Comparison of ENCODE assay signal across 28 cellular contexts in the genomic region with DNA sequence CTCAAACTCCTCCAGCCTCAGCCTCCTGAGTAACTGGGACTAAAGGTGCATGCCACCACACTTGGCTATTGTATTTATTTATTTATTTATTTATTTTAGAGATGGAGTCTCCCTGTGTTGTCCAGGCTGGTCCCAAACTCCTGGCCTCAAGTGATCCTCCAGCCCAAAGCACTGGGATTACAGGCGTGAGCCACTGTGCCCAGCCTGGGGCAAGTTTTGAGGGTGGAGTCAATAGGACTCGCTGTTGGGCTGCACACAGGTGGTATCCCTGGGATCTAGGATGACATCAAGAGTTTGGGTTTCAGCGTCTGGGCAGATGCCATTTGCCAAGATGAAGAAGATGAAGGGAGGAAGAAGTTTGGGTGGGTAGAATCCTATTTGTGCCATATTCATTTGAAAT.
"Had no signal": no experiment of that assay in that cellular context is flagged by ENCODE, and none has a peak within 500 bp of the region (broad histone marks: within the 10 kb centered on the region; RNA-seq: fewer than 3 reads in every experiment).

No MANE protein-coding gene starts in this region.

- H3K4me3 Mint-ChIP-seq: naive thymus-derived CD4-positive, alpha-beta T cell; nephron; neural progenitor cell; stimulated activated effector memory CD8-positive, alpha-beta T cell treated with anti-CD3 and anti-CD28 coated beads, Interleukin-12 subunit alpha, Interleukin-12 subunit beta, amount 100 ng/mL, for 72 hours; type B pancreatic cell had no signal

- FAIRE-seq: endothelial cell of umbilical vein, urothelium cell line had no signal

- H3K36me3 ChIP-seq: esophagus muscularis mucosa, gastroesophageal sphincter, heart left ventricle, left lung, neural progenitor cell, right atrium auricular region, stomach, tibial artery had no signal

- H3K4me3 ChIP-seq: dorsolateral prefrontal cortex, esophagus muscularis mucosa, gastroesophageal sphincter, heart left ventricle, hepatocyte, left lung, neural progenitor cell, right atrium auricular region, stomach, testis, tibial artery had no signal

- ATAC-seq: foreskin keratinocyte; gastroesophageal sphincter; heart left ventricle; left cardiac atrium; left lung; naive thymus-derived CD4-positive, alpha-beta T cell; sciatic nerve; stimulated activated effector memory CD8-positive, alpha-beta T cell treated with anti-CD3 and anti-CD28 coated beads, Interleukin-12 subunit alpha, Interleukin-12 subunit beta, amount 100 ng/mL, for 72 hours had no signal

- H3K27me3 ChIP-seq: dorsolateral prefrontal cortex, neural progenitor cell, right atrium auricular region, testis, tibial artery had no signal

- H3K9me3 ChIP-seq: gastroesophageal sphincter, left lung, right atrium auricular region, testis, tibial artery had no signal

- H3K9me3 Mint-ChIP-seq: stimulated activated effector memory CD8-positive, alpha-beta T cell treated with anti-CD3 and anti-CD28 coated beads, Interleukin-12 subunit alpha, Interleukin-12 subunit beta, amount 100 ng/mL, for 72 hours; type B pancreatic cell had no signal

- DNase-seq: effector CD8-positive, alpha-beta T cell; foreskin keratinocyte; heart left ventricle; left cardiac atrium; left lung; mesenchymal stem cell; midbrain; naive thymus-derived CD4-positive, alpha-beta T cell; stimulated activated CD4-positive, alpha-beta T cell treated with anti-CD3 and anti-CD28 coated beads, Interleukin-2, amount 100 ng/mL, for 24 hours; stimulated activated CD4-positive, alpha-beta T cell treated with anti-CD3 and anti-CD28 coated beads, Interleukin-4, amount 100 ng/mL, for 24 hours; stimulated activated naive CD4-positive, alpha-beta T cell treated with Interleukin-2 at 50 U/mL for 16 hours; testis had no signal

- H3K27ac ChIP-seq: dorsolateral prefrontal cortex, esophagus muscularis mucosa, foreskin keratinocyte, gastroesophageal sphincter, heart left ventricle, hepatocyte, left lung, neural progenitor cell, parathyroid adenoma, right atrium auricular region, stomach, testis, tibial artery had no signal

- H3K36me3 Mint-ChIP-seq: naive thymus-derived CD4-positive, alpha-beta T cell; stimulated activated effector memory CD8-positive, alpha-beta T cell treated with anti-CD3 and anti-CD28 coated beads, Interleukin-12 subunit alpha, Interleukin-12 subunit beta, amount 100 ng/mL, for 72 hours; type B pancreatic cell had no signal

- H2AFZ ChIP-seq: hepatocyte, neural progenitor cell, parathyroid adenoma had no signal

- H3K9ac ChIP-seq: neural progenitor cell, parathyroid adenoma had no signal

- H3K4me2 ChIP-seq: hepatocyte, neural progenitor cell had no signal

- H3K27ac Mint-ChIP-seq: naive thymus-derived CD4-positive, alpha-beta T cell; nephron; neural progenitor cell; progenitor cell of endocrine pancreas; stimulated activated effector memory CD8-positive, alpha-beta T cell treated with anti-CD3 and anti-CD28 coated beads, Interleukin-12 subunit alpha, Interleukin-12 subunit beta, amount 100 ng/mL, for 72 hours; type B pancreatic cell had no signal

- H3K79me2 ChIP-seq: hepatocyte, parathyroid adenoma had no signal

- H3K4me1 ChIP-seq: foreskin keratinocyte, gastroesophageal sphincter, left lung, neural progenitor cell, parathyroid adenoma, stomach, testis had no signal
